Comparison of ENCODE assay signal across 1 cellular context in the genomic region with DNA sequence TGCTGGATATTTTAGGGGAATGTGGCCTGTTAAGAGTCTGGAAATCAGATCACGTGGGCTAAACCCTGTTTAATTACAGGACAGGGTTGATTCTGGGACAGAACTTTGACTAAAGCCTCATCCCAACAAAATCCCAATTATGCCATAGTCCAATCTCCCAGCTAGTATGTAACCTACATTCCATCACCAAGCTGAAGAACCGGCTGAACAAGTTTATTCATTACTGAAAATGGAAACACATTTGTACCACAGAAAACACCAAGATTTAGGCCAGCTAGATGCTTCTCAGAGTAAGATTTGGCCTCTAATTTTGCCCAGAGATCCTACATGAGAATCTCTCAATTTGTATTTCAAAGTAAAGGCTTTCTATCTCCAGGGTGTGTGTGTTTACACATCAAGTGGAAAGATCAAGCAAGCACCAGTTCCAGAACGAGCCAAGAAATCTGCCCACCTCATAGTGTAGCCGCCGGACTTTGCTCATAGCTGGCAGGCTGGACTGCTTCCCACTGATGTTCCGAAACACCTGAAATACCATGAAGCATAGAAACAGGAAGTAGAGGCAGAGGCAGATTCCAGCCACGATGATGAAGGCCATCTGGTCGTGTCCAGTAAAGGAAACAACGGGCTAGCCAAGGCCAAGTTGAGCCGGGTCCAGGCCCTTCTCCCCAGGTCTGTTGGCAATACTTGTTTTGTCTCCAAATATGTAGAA.
TF ChIP-seq lines count a peak whose summit lies in the region.

No MANE protein-coding gene starts in this region.

TF ChIP-seq in IMR-90, 13 proteins besides CTCF, POLR2A, EP300 and RAD21 (continued from another document):
- TF ChIP-seq, protein P1, sequence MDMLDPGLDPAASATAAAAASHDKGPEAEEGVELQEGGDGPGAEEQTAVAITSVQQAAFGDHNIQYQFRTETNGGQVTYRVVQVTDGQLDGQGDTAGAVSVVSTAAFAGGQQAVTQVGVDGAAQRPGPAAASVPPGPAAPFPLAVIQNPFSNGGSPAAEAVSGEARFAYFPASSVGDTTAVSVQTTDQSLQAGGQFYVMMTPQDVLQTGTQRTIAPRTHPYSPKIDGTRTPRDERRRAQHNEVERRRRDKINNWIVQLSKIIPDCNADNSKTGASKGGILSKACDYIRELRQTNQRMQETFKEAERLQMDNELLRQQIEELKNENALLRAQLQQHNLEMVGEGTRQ (IDR thresholded peaks at IDR 0.05; ENCODE audit: low read depth, low read length) = no peak
- TF ChIP-seq NFE2L2 (IDR thresholded peaks at IDR 0.05; ENCODE audit: low read depth, low read length) = no peak
TF ChIP-seq in IMR-90: peak in this region for 0.
